12 cellular contexts compared by ENCODE assay signal in genomic region chr6:53465732-53466131, GRCh38.
DNase-seq lines count a peak whose midpoint lies in the region; ATAC-seq and TF ChIP-seq lines count a peak whose summit lies in the region.
"Had no signal": no experiment of that assay in that cellular context is flagged by ENCODE, and none has a peak within 500 bp of the region (broad histone marks: within the 10 kb centered on the region; RNA-seq: fewer than 3 reads in every experiment).

No MANE protein-coding gene starts in this region.

- H3K9ac ChIP-seq in HCT116 (ENCODE audit: low read length): no peak overlapping the region
- no peak overlapping the region for H3K9ac ChIP-seq in MM.1S (ENCODE audit: low read length)

- no peaks in the 10 kb centered on the region for H3K9me3 ChIP-seq in HCT116 (ENCODE audit: control insufficient read depth in 1 of 2, insufficient read depth in 1 of 2, low read depth in 1 of 2, low read length in 2 of 2)
- H3K9me3 ChIP-seq in MM.1S (replicated peaks; ENCODE audit: insufficient read depth, low read length): no peaks in the 10 kb centered on the region
- H3K9me3 ChIP-seq: psoas muscle had no signal

- H3K4me2 ChIP-seq in HCT116 (ENCODE audit: low read length) (no peak overlapping the region), MM.1S (ENCODE audit: low read depth, low read length) (no peak overlapping the region)

- CTCF ChIA-PET in HCT116 (lab: Charles Lee) (no interaction called here), RWPE1 (lab: Yijun Ruan, JAX) (no interaction called here)

- RAD21 ChIA-PET in HCT116 (lab: Charles Lee; ENCODE audit: low non-redundant PET in 1 of 2, low total read pairs in 2 of 2, uncharacterized antibody in 2 of 2, unreplicated experiment in 2 of 2): no interaction called here

- H3K4me3 ChIP-seq in HCT116 (replicated peaks in 1 of 2; ENCODE audit: low read depth in 1 of 2, low read length in 2 of 2): no peak overlapping the region
- H3K4me3 ChIP-seq in fibroblast of villous mesenchyme (ENCODE audit: low read depth, low read length): no peak overlapping the region
- H3K4me3 ChIP-seq in skeletal muscle cell (ENCODE audit: low read depth, low read length): no peak overlapping the region
- H3K4me3 ChIP-seq in MM.1S (ENCODE audit: low read length): no peak overlapping the region
- H3K4me3 ChIP-seq: psoas muscle had no signal

- H2AFZ ChIP-seq in HCT116 (ENCODE audit: low read depth, low read length, poor library complexity, severe bottlenecking) (no peak overlapping the region), MM.1S (ENCODE audit: low read length) (no peak overlapping the region)

- H3F3A ChIP-seq in MM.1S (ENCODE audit: insufficient read depth, low read length): no peaks in the 10 kb centered on the region

- H3K36me3 ChIP-seq in HCT116 (ENCODE audit: control insufficient read depth in 1 of 2, insufficient read depth in 2 of 2, low read length in 2 of 2) (no peaks in the 10 kb centered on the region), MM.1S (replicated peaks; ENCODE audit: insufficient read depth, low read length) (no peaks in the 10 kb centered on the region)
- H3K36me3 ChIP-seq: WERI-Rb-1 had no signal

- H3K9me2 ChIP-seq in HCT116 (ENCODE audit: insufficient read depth) (no peaks in the 10 kb centered on the region; the same call in 1 of the 2 replicates), MM.1S (replicated peaks; ENCODE audit: insufficient read depth, low read length) (no peaks in the 10 kb centered on the region)

- BruUV-seq in HCT116 (replicated peaks; lab: Mats Ljungman, UMichigan): no TSS peak

- H3K27ac ChIP-seq in HCT116 (ENCODE audit: low read depth, low read length): no peak overlapping the region
- peak overlapping the region; percentile 36 for H3K27ac ChIP-seq in RWPE1
- H3K27ac ChIP-seq in MM.1S (ENCODE audit: low read length): no peak overlapping the region
- H3K27ac ChIP-seq: psoas muscle, WERI-Rb-1 had no signal

- TF ChIP-seq CTCF in HCT116 (IDR thresholded peaks at IDR 0.05 in 2 of 3, conservative IDR thresholded peaks at IDR 0.05 in 1 of 3; ENCODE audit: borderline replicate concordance in 1 of 3, insufficient read depth in 1 of 3, low read depth in 2 of 3, low read length in 2 of 3) (no peak), RWPE1 (conservative IDR thresholded peaks at IDR 0.05; ENCODE audit: low read depth) (no peak), fibroblast of villous mesenchyme (IDR thresholded peaks at IDR 0.05; ENCODE audit: insufficient read depth, low read depth, low read length) (no peak), MM.1S (IDR thresholded peaks at IDR 0.05; ENCODE audit: low read length) (no peak)

- no peaks in the 10 kb centered on the region for H3K4me1 ChIP-seq in HCT116 (ENCODE audit: control insufficient read depth in 1 of 2, insufficient read depth in 2 of 2, low read length in 2 of 2)
- H3K4me1 ChIP-seq in MM.1S (ENCODE audit: low read length): no peaks in the 10 kb centered on the region
- H3K4me1 ChIP-seq: psoas muscle had no signal

- TF ChIP-seq RAD21 in HCT116 (IDR thresholded peaks at IDR 0.05; ENCODE audit: low read depth): no peak

- DNase-seq in HCT116 (ENCODE audit: low read depth, low spot score): no peak
- DNase-seq in RWPE1 (ENCODE audit: low spot score): peak; percentile 30
- peak; percentile 91 for DNase-seq in fibroblast of villous mesenchyme (ENCODE audit: low read depth)
- peak; percentile 43 for DNase-seq in skeletal muscle cell (ENCODE audit: low read depth)
- no peak for DNase-seq in MM.1S
- DNase-seq in effector CD8-positive, alpha-beta T cell (lab: John Stamatoyannopoulos, UW): no peak
- DNase-seq: CD4-positive, CD25-positive, alpha-beta regulatory T cell; stimulated activated CD4-positive, alpha-beta T cell treated with anti-CD3 and anti-CD28 coated beads, Interleukin-4, amount 100 ng/mL, for 4 hours; WERI-Rb-1 had no signal

- H3K27me3 ChIP-seq in HCT116 (ENCODE audit: insufficient read depth, low read length) (no peaks in the 10 kb centered on the region), MM.1S (replicated peaks; ENCODE audit: insufficient read depth, low read length) (no peaks in the 10 kb centered on the region)

- H3K79me2 ChIP-seq in HCT116 (ENCODE audit: insufficient read depth, low read length) (no peaks in the 10 kb centered on the region), MM.1S (ENCODE audit: low read length) (no peaks in the 10 kb centered on the region)

- intact Hi-C loops in HCT116 (cut with micrococcal nuclease): no loop called here

- POLR2A ChIA-PET in HCT116 (lab: Charles Lee): no interaction called here
- POLR2A ChIA-PET in RWPE1 (lab: Yijun Ruan, JAX; ENCODE audit: low non-redundant PET): no interaction called here

- H4K20me1 ChIP-seq in HCT116 (ENCODE audit: insufficient read depth): no peaks in the 10 kb centered on the region
- H4K20me1 ChIP-seq in MM.1S (ENCODE audit: insufficient read depth, low read length): no peaks in the 10 kb centered on the region

- no peak for TF ChIP-seq POLR2A in HCT116 (IDR thresholded peaks at IDR 0.05; ENCODE audit: borderline replicate concordance, extremely low read depth, insufficient read depth, insufficient read length)

- ATAC-seq in HCT116 (no peak), GM21360 (IDR thresholded peaks at IDR 0.05; ENCODE audit: unreplicated experiment) (no peak), GM21723 (IDR thresholded peaks at IDR 0.05; ENCODE audit: unreplicated experiment) (no peak)

TF ChIP-seq in HCT116, 20 proteins besides CTCF, POLR2A, EP300 and RAD21:
- TF ChIP-seq ZFX (IDR thresholded peaks at IDR 0.05) (0 out of 2 replicates have a peak, but pooled peaks have one; percentile 18), YY1 (IDR thresholded peaks at IDR 0.05; ENCODE audit: extremely low read depth, insufficient replicate concordance, low read depth, low read length) (no peak)

Comparison
In these comparisons a context has a peak if more than half of its experiments do, and no peak if none do; other contexts are left out.
1. DNase-seq: peak in RWPE1 (single experiment), fibroblast of villous mesenchyme (single experiment) and skeletal muscle cell (single experiment); none in HCT116 (single experiment), MM.1S (single experiment) and effector CD8-positive, alpha-beta T cell (single experiment).